Comparison of ENCODE assay signal across 15 cellular contexts in genomic region chr14:100230361-100230760, GRCh38.
"Had no signal": no experiment of that assay in that cellular context is flagged by ENCODE, and none has a peak within 500 bp of the region (broad histone marks: within the 10 kb centered on the region; RNA-seq: fewer than 3 reads in every experiment).

No MANE protein-coding gene starts in this region.

- ATAC-seq: effector memory CD8-positive, alpha-beta T cell; heart right ventricle; left lung; mucosa of descending colon; natural killer cell; sciatic nerve had no signal

- H3K27me3 Mint-ChIP-seq: effector memory CD8-positive, alpha-beta T cell had no signal

- H3K27ac ChIP-seq: heart right ventricle, left lung, SJSA1 had no signal

- H3K4me1 ChIP-seq: SJSA1 had no signal

- H3K4me3 Mint-ChIP-seq: effector memory CD8-positive, alpha-beta T cell; natural killer cell had no signal

- DNase-seq: activated CD4-positive, alpha-beta T cell treated with anti-CD3 and anti-CD28 coated beads, Interleukin-2, amount 50 U/mL, for 48 hours; activated effector memory CD4-positive, alpha-beta T cell treated with Interleukin-2 at 50 U/mL for 16 hours; aorta; dermis blood vessel endothelial cell; effector memory CD8-positive, alpha-beta T cell; heart right ventricle; left lung; mammary epithelial cell; mucosa of descending colon; natural killer cell; nucleus accumbens; SW 1271; T1000 had no signal

- H3K4me3 ChIP-seq: heart right ventricle, left lung, mucosa of descending colon, SJSA1 had no signal

- H3K36me3 Mint-ChIP-seq: natural killer cell had no signal

- H3K9me3 Mint-ChIP-seq: effector memory CD8-positive, alpha-beta T cell; natural killer cell had no signal

- H3K27me3 ChIP-seq: heart right ventricle, left lung, SJSA1 had no signal

- H3K9me3 ChIP-seq: heart right ventricle, left lung, mucosa of descending colon, SJSA1 had no signal
